ENCODE assay signal across 8 cellular contexts in genomic region chr3:47522082-47522987, GRCh38. TPM values are rescaled to one million over a fixed set of nuclear protein-coding genes. Genes with fewer than 3 reads are reported as not detected.
A peak's percentile ranks its signal among the peaks of the same experiment; 100 is the strongest.
DNase-seq lines count a peak whose midpoint lies in the region; ATAC-seq, FAIRE-seq and TF ChIP-seq lines count a peak whose summit lies in the region.

No MANE protein-coding gene starts in this region.

- POLR2A ChIA-PET in activated CD4-positive, alpha-beta memory T cell treated with anti-CD3 and anti-CD28 coated beads, Interleukin-2, amount 10 ng/mL, durations not matched to agents 7 days and 5 days (lab: Charles Lee), result interaction anchor here (0.6 to 2.0 kb wide), 8 partner anchors 9 to 566 kb away, joined by 3 to 11 read pairs (median 4); partner anchors contain the start of genes ELP6 and SMARCC1

- CTCF ChIA-PET in activated CD4-positive, alpha-beta memory T cell treated with anti-CD3 and anti-CD28 coated beads, Interleukin-2, amount 10 ng/mL, durations not matched to agents 7 days and 5 days (lab: Charles Lee), result interaction anchor here (0.6 to 5.0 kb wide), 37 partner anchors 9 to 1748 kb away, joined by 3 to 93 read pairs (median 4); partner anchors contain the start of genes DHX30, ELP6 and PTPN23

- peaks cover 11% of the 10 kb centered on the region for H3K4me1 Mint-ChIP-seq in activated CD4-positive, alpha-beta memory T cell treated with anti-CD3 and anti-CD28 coated beads, Interleukin-2, amount 10 ng/mL, durations not matched to agents 7 days and 5 days
- peaks cover 0 to 2% of the 10 kb centered on the region in 2 donors for H3K4me1 Mint-ChIP-seq in effector memory CD8-positive, alpha-beta T cell (ENCODE audit: low read depth in 2 of 2)
- H3K4me1 Mint-ChIP-seq in memory B cell, result peaks cover 10% of the 10 kb centered on the region

- peak; percentile 79 for ATAC-seq in effector memory CD8-positive, alpha-beta T cell (replicated peaks)
- ATAC-seq in memory B cell (ENCODE audit: low read depth), result peak; percentile 86
- no peak for ATAC-seq in HG02840 (IDR thresholded peaks at IDR 0.05; ENCODE audit: low FRiP score, unreplicated experiment)

- H3K36me3 Mint-ChIP-seq in activated CD4-positive, alpha-beta memory T cell treated with anti-CD3 and anti-CD28 coated beads, Interleukin-2, amount 10 ng/mL, durations not matched to agents 7 days and 5 days (ENCODE audit: low read depth), result no peaks in the 10 kb centered on the region
- H3K36me3 Mint-ChIP-seq in effector memory CD8-positive, alpha-beta T cell (ENCODE audit: insufficient read depth), result peaks cover 3% of the 10 kb centered on the region
- H3K36me3 Mint-ChIP-seq in memory B cell, result no peaks in the 10 kb centered on the region

- no peak overlapping the region for H3K4me3 Mint-ChIP-seq in activated CD4-positive, alpha-beta memory T cell treated with anti-CD3 and anti-CD28 coated beads, Interleukin-2, amount 10 ng/mL, durations not matched to agents 7 days and 5 days
- H3K4me3 Mint-ChIP-seq in effector memory CD8-positive, alpha-beta T cell, result no peak overlapping the region
- no peak overlapping the region for H3K4me3 Mint-ChIP-seq in memory B cell

- peak; percentile 99 for FAIRE-seq in GM12891 (lab: Jason Lieb, UNC)

- no peaks in the 10 kb centered on the region for H3K9me3 Mint-ChIP-seq in activated CD4-positive, alpha-beta memory T cell treated with anti-CD3 and anti-CD28 coated beads, Interleukin-2, amount 10 ng/mL, durations not matched to agents 7 days and 5 days
- H3K9me3 Mint-ChIP-seq in effector memory CD8-positive, alpha-beta T cell, result no peaks in the 10 kb centered on the region
- H3K9me3 Mint-ChIP-seq in memory B cell, result no peaks in the 10 kb centered on the region

- no peak for TF ChIP-seq POLR2A in GM12891 (IDR thresholded peaks at IDR 0.05; ENCODE audit: low read depth, low read length)

- DNase-seq in GM12891 (ENCODE audit: insufficient read length, low spot score) (peak; percentile 57), HS-27A (ENCODE audit: low read depth) (peak; percentile 74), memory B cell (ENCODE audit: low spot score in 2 of 2) (peak; percentile 62 to 68)
- DNase-seq in NK-92 treated with Interleukin-12 subunit alpha and Interleukin-12 subunit beta, amount 100 ng/mL, for 24 hours (lab: John Stamatoyannopoulos, UW), result peak; percentile 39
- peak; percentile 84 for DNase-seq in activated CD4-positive, alpha-beta memory T cell treated with anti-CD3 and anti-CD28 coated beads, Interleukin-2, amount 10 ng/mL, durations not matched to agents 7 days and 5 days
- peak; percentile 42 to 63 (median 48) for DNase-seq in effector memory CD8-positive, alpha-beta T cell
- peak; percentile 34 for DNase-seq in stimulated activated CD8-positive, alpha-beta memory T cell treated with anti-CD3 and anti-CD28 coated beads, Interleukin-15, amount 100 ng/mL, for 1 hour (ENCODE audit: low read depth)

- H3K27me3 Mint-ChIP-seq in activated CD4-positive, alpha-beta memory T cell treated with anti-CD3 and anti-CD28 coated beads, Interleukin-2, amount 10 ng/mL, durations not matched to agents 7 days and 5 days, result peaks cover 7% of the 10 kb centered on the region
- peaks cover 0 to 19% of the 10 kb centered on the region in 2 donors for H3K27me3 Mint-ChIP-seq in effector memory CD8-positive, alpha-beta T cell
- H3K27me3 Mint-ChIP-seq in memory B cell, result no peaks in the 10 kb centered on the region

- no peak overlapping the region for H3K27ac Mint-ChIP-seq in activated CD4-positive, alpha-beta memory T cell treated with anti-CD3 and anti-CD28 coated beads, Interleukin-2, amount 10 ng/mL, durations not matched to agents 7 days and 5 days
- H3K27ac Mint-ChIP-seq in effector memory CD8-positive, alpha-beta T cell, result peak overlapping the region in 1 of 2 donors; percentile 81
- no peak overlapping the region for H3K27ac Mint-ChIP-seq in memory B cell

TF ChIP-seq in GM12891, 5 proteins besides CTCF, POLR2A, EP300 and RAD21:
- TF ChIP-seq POLR2AphosphoS5 (IDR thresholded peaks at IDR 0.05; ENCODE audit: low read depth, low read length) (no peak), SPI1 (IDR thresholded peaks at IDR 0.05; ENCODE audit: low read depth, low read length) (no peak), POU2F2 (IDR thresholded peaks at IDR 0.05; ENCODE audit: low read depth, low read length) (no peak), PAX5 (IDR thresholded peaks at IDR 0.05; ENCODE audit: insufficient read depth, low read length, severe bottlenecking) (no peak)

RNA-seq across cellular contexts. Expression of gene ELP6, which starts 8.8 kb away (rescaled TPM):
- polyA plus RNA-seq in GM12891 (2012; ENCODE audit: low read depth, missing spikeins), result 33.8 TPM
- 10 to 100 TPM; 34.9 to 36.6 TPM for total RNA-seq in activated CD4-positive, alpha-beta memory T cell treated with anti-CD3 and anti-CD28 coated beads, Interleukin-2, amount 10 ng/mL, durations not matched to agents 7 days and 5 days

RNA-seq across cellular contexts. Expression of gene SCAP, which starts 46.6 kb away (rescaled TPM):
- polyA plus RNA-seq in GM12891 (2012; ENCODE audit: low read depth, missing spikeins), result 16.6 TPM
- 10 to 100 TPM; 53.6 to 56.5 TPM for total RNA-seq in activated CD4-positive, alpha-beta memory T cell treated with anti-CD3 and anti-CD28 coated beads, Interleukin-2, amount 10 ng/mL, durations not matched to agents 7 days and 5 days

RNA-seq across cellular contexts. Expression of gene CSPG5, which starts 56.3 kb away (rescaled TPM):
- 0.14 TPM for polyA plus RNA-seq in GM12891 (2012; ENCODE audit: low read depth, missing spikeins)
- under 1 TPM; 0.30 to 0.40 TPM for total RNA-seq in activated CD4-positive, alpha-beta memory T cell treated with anti-CD3 and anti-CD28 coated beads, Interleukin-2, amount 10 ng/mL, durations not matched to agents 7 days and 5 days

Comparison
In these comparisons a context has a peak if more than half of its experiments do, and no peak if none do; other contexts are left out.
1. DNase-seq: peak in every context shown above with its lines; median percentile 84 in activated CD4-positive, alpha-beta memory T cell treated with anti-CD3 and anti-CD28 coated beads, Interleukin-2, amount 10 ng/mL, durations not matched to agents 7 days and 5 days; 74 in HS-27A; 65 in memory B cell; 57 in GM12891; 48 in effector memory CD8-positive, alpha-beta T cell; 39 in NK-92 treated with Interleukin-12 subunit alpha and Interleukin-12 subunit beta, amount 100 ng/mL, for 24 hours; 34 in stimulated activated CD8-positive, alpha-beta memory T cell treated with anti-CD3 and anti-CD28 coated beads, Interleukin-15, amount 100 ng/mL, for 1 hour.